In the genomic region with DNA sequence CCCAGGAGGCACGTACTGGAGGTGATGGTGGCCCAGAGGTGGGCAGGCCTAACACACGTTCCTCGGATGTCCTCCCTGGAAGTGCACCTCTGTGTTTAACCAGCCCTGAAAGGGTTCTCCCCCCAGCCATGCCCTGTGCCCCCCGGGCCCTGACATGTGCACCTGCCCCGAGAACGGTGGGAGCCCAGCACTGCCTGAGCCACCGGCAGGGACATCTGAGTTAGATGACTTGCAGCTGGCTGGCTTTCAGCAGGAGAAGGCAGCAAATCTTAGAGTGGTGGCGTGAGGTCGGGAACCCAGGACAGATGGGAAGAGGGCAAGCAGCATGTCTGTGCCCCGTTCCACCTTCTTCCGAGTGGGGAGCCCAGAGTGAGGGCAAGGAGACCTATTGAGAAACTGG, we compare ENCODE assay signal across 17 cellular contexts.
DNase-seq lines count a peak whose midpoint lies in the region; ATAC-seq and TF ChIP-seq lines count a peak whose summit lies in the region.
"Had no signal": no experiment of that assay in that cellular context is flagged by ENCODE, and none has a peak within 500 bp of the region (broad histone marks: within the 10 kb centered on the region; RNA-seq: fewer than 3 reads in every experiment).

No MANE protein-coding gene starts in this region.

- POLR2A ChIA-PET in Caco-2 (lab: Charles Lee), result no interaction called here

- TF ChIP-seq CTCF in GM13977 (IDR thresholded peaks at IDR 0.05; ENCODE audit: extremely low read depth, insufficient read depth, missing control alignments) (no peak), chondrocyte (IDR thresholded peaks at IDR 0.05) (no peak), Caco-2 (IDR thresholded peaks at IDR 0.05; ENCODE audit: insufficient read depth in 1 of 2, low read depth in 1 of 2, low read length in 1 of 2, severe bottlenecking in 1 of 2, unreplicated experiment in 1 of 2) (no peak), GM23338 (conservative IDR thresholded peaks at IDR 0.05; ENCODE audit: low read depth in 2 of 2) (no peak)

- H3K27ac Mint-ChIP-seq in chondrocyte (ENCODE audit: unreplicated experiment) (no peak overlapping the region), Caco-2 (ENCODE audit: unreplicated experiment) (no peak overlapping the region), GM23338 (no peak overlapping the region)
- H3K27ac Mint-ChIP-seq in stimulated activated memory B cell treated with anti-CD40 and anti-IgM and Interleukin-4, amounts not matched to agents 10 μg/mL and 1 μg/mL and 100 μg/mL, for 72 hours, result no peak overlapping the region
- H3K27ac Mint-ChIP-seq: B cell; CD4-positive, alpha-beta T cell; HFFc6 had no signal

- peak; percentile 7 for DNase-seq in GM13977 (ENCODE audit: low spot score)
- peak; percentile 87 for DNase-seq in chondrocyte (ENCODE audit: low spot score)
- peak; percentile 78 for DNase-seq in mesenteric fat pad (ENCODE audit: low spot score)
- no peak for DNase-seq in Caco-2
- DNase-seq in GM23338 (ENCODE audit: low spot score), result no peak
- DNase-seq in NCI-H446 (lab: John Stamatoyannopoulos, UW), result no peak
- DNase-seq: ACHN; C1 segment of cervical spinal cord; CD4-positive, alpha-beta T cell; DMS79; GOT3; HCEC 1CT; HFFc6 had no signal

- no peaks in the 10 kb centered on the region for H4K20me1 ChIP-seq in GM23338 (replicated peaks; ENCODE audit: insufficient read depth)

- H3K27me3 Mint-ChIP-seq in chondrocyte (ENCODE audit: low read depth), result no peaks in the 10 kb centered on the region
- no peaks in the 10 kb centered on the region for H3K27me3 Mint-ChIP-seq in stimulated activated memory B cell treated with anti-CD40 and anti-IgM and Interleukin-4, amounts not matched to agents 10 μg/mL and 1 μg/mL and 100 μg/mL, for 72 hours
- peaks cover 3% of the 10 kb centered on the region for H3K27me3 Mint-ChIP-seq in Caco-2 (ENCODE audit: insufficient read depth, unreplicated experiment)
- H3K27me3 Mint-ChIP-seq in GM23338 (ENCODE audit: insufficient read depth, low read depth, poor library complexity), result peaks cover 19% of the 10 kb centered on the region
- H3K27me3 Mint-ChIP-seq: B cell; CD4-positive, alpha-beta T cell had no signal

- H3K4me2 ChIP-seq in GM23338, result no peak overlapping the region

- H3K4me3 ChIP-seq in Caco-2 (ENCODE audit: low read depth, low read length), result no peak overlapping the region
- no peak overlapping the region for H3K4me3 ChIP-seq in GM23338
- H3K4me3 ChIP-seq: GM12878, K562 had no signal

- H3K4me3 Mint-ChIP-seq in chondrocyte (ENCODE audit: unreplicated experiment), result no peak overlapping the region
- H3K4me3 Mint-ChIP-seq in stimulated activated memory B cell treated with anti-CD40 and anti-IgM and Interleukin-4, amounts not matched to agents 10 μg/mL and 1 μg/mL and 100 μg/mL, for 72 hours, result no peak overlapping the region
- no peak overlapping the region for H3K4me3 Mint-ChIP-seq in Caco-2 (ENCODE audit: unreplicated experiment)
- no peak overlapping the region for H3K4me3 Mint-ChIP-seq in GM23338
- H3K4me3 Mint-ChIP-seq: B cell; CD4-positive, alpha-beta T cell; HFFc6 had no signal

- intact Hi-C loops in Caco-2 (cut with micrococcal nuclease; ENCODE audit: unreplicated experiment), result no loop called here

- H3K79me2 ChIP-seq in GM23338 (replicated peaks; ENCODE audit: insufficient read depth), result no peaks in the 10 kb centered on the region

- no peaks in the 10 kb centered on the region for H3K9me3 ChIP-seq in Caco-2

- no peaks in the 10 kb centered on the region for H3K27me3 ChIP-seq in Caco-2 (replicated peaks; ENCODE audit: control insufficient read depth, insufficient read depth, low read length)
- H3K27me3 ChIP-seq in GM23338 (ENCODE audit: insufficient read depth), result no peaks in the 10 kb centered on the region

- CTCF ChIA-PET in Caco-2 (lab: Charles Lee), result no interaction called here

- BruUV-seq in Caco-2 (replicated peaks; lab: Mats Ljungman, UMichigan), result no TSS peak

- no peaks in the 10 kb centered on the region for H3K4me1 ChIP-seq in Caco-2
- H3K4me1 ChIP-seq in GM23338 (ENCODE audit: insufficient read depth), result no peaks in the 10 kb centered on the region

- no peaks in the 10 kb centered on the region for H3F3A ChIP-seq in GM23338 (replicated peaks; ENCODE audit: low read depth)

- H3K9me3 Mint-ChIP-seq in chondrocyte (ENCODE audit: low read depth) (peaks cover 24% of the 10 kb centered on the region), Caco-2 (ENCODE audit: unreplicated experiment) (no peaks in the 10 kb centered on the region), GM23338 (peaks cover 88% of the 10 kb centered on the region)
- H3K9me3 Mint-ChIP-seq in stimulated activated memory B cell treated with anti-CD40 and anti-IgM and Interleukin-4, amounts not matched to agents 10 μg/mL and 1 μg/mL and 100 μg/mL, for 72 hours, result no peaks in the 10 kb centered on the region
- H3K9me3 Mint-ChIP-seq: CD4-positive, alpha-beta T cell had no signal

- peak; percentile 55 for ATAC-seq in stimulated activated memory B cell treated with anti-CD40 and anti-IgM and Interleukin-4, amounts not matched to agents 10 μg/mL and 1 μg/mL and 100 μg/mL, for 72 hours
- no peak for ATAC-seq in GM23338
- ATAC-seq: GM12878 had no signal

- no peak overlapping the region for H2AFZ ChIP-seq in GM23338

- no peak overlapping the region for H3K27ac ChIP-seq in GM23338 (ENCODE audit: low read depth)

- H3K36me3 Mint-ChIP-seq in chondrocyte (ENCODE audit: low read depth), result peaks cover 1% of the 10 kb centered on the region
- H3K36me3 Mint-ChIP-seq in stimulated activated memory B cell treated with anti-CD40 and anti-IgM and Interleukin-4, amounts not matched to agents 10 μg/mL and 1 μg/mL and 100 μg/mL, for 72 hours, result no peaks in the 10 kb centered on the region
- H3K36me3 Mint-ChIP-seq in Caco-2 (ENCODE audit: insufficient read depth, unreplicated experiment), result no peaks in the 10 kb centered on the region
- H3K36me3 Mint-ChIP-seq in GM23338 (ENCODE audit: low read depth), result peaks cover 20% of the 10 kb centered on the region

- no peaks in the 10 kb centered on the region for H3K9me2 ChIP-seq in GM23338 (ENCODE audit: insufficient read depth)

- H3K36me3 ChIP-seq in Caco-2 (ENCODE audit: control insufficient read depth, insufficient read depth, low read length) (no peaks in the 10 kb centered on the region), GM23338 (ENCODE audit: insufficient read depth) (no peaks in the 10 kb centered on the region)

- H3K4me1 Mint-ChIP-seq in chondrocyte (ENCODE audit: low read depth) (no peaks in the 10 kb centered on the region), Caco-2 (ENCODE audit: low read depth, unreplicated experiment) (no peaks in the 10 kb centered on the region), GM23338 (no peaks in the 10 kb centered on the region)
- no peaks in the 10 kb centered on the region for H3K4me1 Mint-ChIP-seq in stimulated activated memory B cell treated with anti-CD40 and anti-IgM and Interleukin-4, amounts not matched to agents 10 μg/mL and 1 μg/mL and 100 μg/mL, for 72 hours
- H3K4me1 Mint-ChIP-seq: B cell had no signal

- in situ Hi-C loops in GM13977 (cut with MboI; ENCODE audit: low pct_unique_long_range_greater_than_20kb, low sequenced_read_pairs, unreplicated experiment), result no loop called here

TF ChIP-seq in GM23338, 12 proteins besides CTCF, POLR2A, EP300 and RAD21 (continues in another document):
- no peak for TF ChIP-seq STAT1 (IDR thresholded peaks at IDR 0.05; ENCODE audit: unreplicated experiment)
- TF ChIP-seq ETS1 (IDR thresholded peaks at IDR 0.05), result no peak
- no peak for TF ChIP-seq EZH2 (IDR thresholded peaks at IDR 0.05; ENCODE audit: low read depth, unreplicated experiment)
- no peak for TF ChIP-seq ZNF114 (CRISPR knock-in tag; IDR thresholded peaks at IDR 0.05)
- TF ChIP-seq REST (IDR thresholded peaks at IDR 0.05; ENCODE audit: unreplicated experiment), result no peak
- no peak for TF ChIP-seq NANOG (IDR thresholded peaks at IDR 0.05; ENCODE audit: borderline replicate concordance)
- TF ChIP-seq EZH2phosphoT487 (IDR thresholded peaks at IDR 0.05; ENCODE audit: unreplicated experiment), result no peak

Comparison
In these comparisons a context has a peak if more than half of its experiments do, and no peak if none do; other contexts are left out.
1. DNase-seq: peak in GM13977 (single experiment), chondrocyte (single experiment) and mesenteric fat pad (single experiment); none in Caco-2 (0 of 2), GM23338 (single experiment) and NCI-H446 (0 of 2).